In genomic region chr6:126103993-126104392, GRCh38 we compare ENCODE assay signal across 9 cellular contexts.
"Had no signal": no experiment of that assay in that cellular context is flagged by ENCODE, and none has a peak within 500 bp of the region (broad histone marks: within the 10 kb centered on the region; RNA-seq: fewer than 3 reads in every experiment).

No MANE protein-coding gene starts in this region.

- H3K9me3 Mint-ChIP-seq: HFFc6 had no signal

- H3K9me3 ChIP-seq: HAP-1 had no signal

- ATAC-seq: HCT116 had no signal

- H3K4me3 Mint-ChIP-seq: HFFc6 had no signal

- H3K27ac ChIP-seq: GM23248 had no signal

- H3K27ac Mint-ChIP-seq: HFFc6 had no signal

- H3K4me3 ChIP-seq: GM23248, HAP-1 had no signal

- H3K9ac ChIP-seq: GM23248 had no signal

- DNase-seq: GM23248, GOT3, H7, HFFc6, IMR-90, KBM-7 had no signal

- FAIRE-seq: HTR-8/SVneo had no signal

- H2AFZ ChIP-seq: GM23248 had no signal

- H3K36me3 ChIP-seq: HAP-1 had no signal
